ENCODE assay signal across 29 cellular contexts in the genomic region with DNA sequence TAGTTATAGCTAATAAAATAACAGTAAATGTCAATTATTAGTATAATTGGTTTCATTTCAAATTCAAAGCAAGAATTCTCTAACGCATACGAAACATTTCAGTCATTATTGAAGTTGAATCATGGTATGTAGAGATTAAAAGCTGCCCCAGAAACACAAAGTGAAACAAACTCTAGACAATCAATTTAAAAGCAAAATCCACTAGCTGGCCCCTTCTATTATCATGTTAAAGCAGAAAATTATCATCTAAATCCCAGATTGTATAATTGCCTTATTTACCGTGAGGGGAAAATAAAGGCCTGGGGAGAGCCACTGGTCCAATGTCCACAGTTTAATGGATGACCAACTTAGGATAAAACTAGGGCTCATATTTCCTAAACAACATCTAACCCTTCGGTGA.
"Had no signal": no experiment of that assay in that cellular context is flagged by ENCODE, and none has a peak within 500 bp of the region (broad histone marks: within the 10 kb centered on the region; RNA-seq: fewer than 3 reads in every experiment).

No MANE protein-coding gene starts in this region.

- H3K27me3 ChIP-seq: left lung, pancreas, suprapubic skin, tibial artery, upper lobe of right lung had no signal

- H3K27ac ChIP-seq: left lung, lower lobe of right lung, pancreas, prostate gland, skin epidermis, suprapubic skin, thoracic aorta, tibial artery, upper lobe of right lung had no signal

- DNase-seq: hypothalamus; immature natural killer cell; kidney; left colon; left lung; lower lobe of right lung; mammary epithelial cell; mesenchymal stem cell; naive B cell; natural killer cell; pancreas; posterior cingulate gyrus; retina; right cardiac atrium; stimulated activated CD4-positive, alpha-beta T cell treated with anti-CD3 and anti-CD28 coated beads, Interleukin-12 subunit alpha, Interleukin-12 subunit beta, amount 100 ng/mL, for 4 hours; stimulated activated CD4-positive, alpha-beta T cell treated with anti-CD3 and anti-CD28 coated beads, Interleukin-15, amount 100 ng/mL, for 24 hours; stimulated activated CD4-positive, alpha-beta T cell treated with anti-CD3 and anti-CD28 coated beads, Interleukin-2, amount 100 ng/mL, for 24 hours; stimulated activated CD4-positive, alpha-beta T cell treated with anti-CD3 and anti-CD28 coated beads, Interleukin-4, amount 100 ng/mL, for 1 hour; stimulated activated naive CD4-positive, alpha-beta T cell; tibial artery; trophoblast cell; upper lobe of right lung had no signal

- ATAC-seq: left colon; left lung; lower lobe of right lung; natural killer cell; pancreas; right cardiac atrium; sciatic nerve; stimulated activated effector memory CD8-positive, alpha-beta T cell treated with anti-CD3 and anti-CD28 coated beads, Interleukin-12 subunit alpha, Interleukin-12 subunit beta, amount 100 ng/mL, for 72 hours; upper lobe of right lung had no signal

- H3K4me3 ChIP-seq: left lung, lower lobe of right lung, pancreas, prostate gland, skin epidermis, suprapubic skin, thoracic aorta, tibial artery, upper lobe of right lung had no signal

- H3K4me1 Mint-ChIP-seq: immature natural killer cell; naive B cell; natural killer cell; stimulated activated effector memory CD8-positive, alpha-beta T cell treated with anti-CD3 and anti-CD28 coated beads, Interleukin-12 subunit alpha, Interleukin-12 subunit beta, amount 100 ng/mL, for 72 hours had no signal

- H3K27ac Mint-ChIP-seq: immature natural killer cell; naive B cell; natural killer cell; stimulated activated effector memory CD8-positive, alpha-beta T cell treated with anti-CD3 and anti-CD28 coated beads, Interleukin-12 subunit alpha, Interleukin-12 subunit beta, amount 100 ng/mL, for 72 hours; stimulated activated naive CD8-positive, alpha-beta T cell treated with anti-CD3 and anti-CD28 coated beads, Interleukin-15, Interleukin-2, amounts not matched to agents 100 ng/mL and 50 ng/mL, for 24 hours had no signal

- H3K4me3 Mint-ChIP-seq: immature natural killer cell; naive B cell; natural killer cell; stimulated activated effector memory CD8-positive, alpha-beta T cell treated with anti-CD3 and anti-CD28 coated beads, Interleukin-12 subunit alpha, Interleukin-12 subunit beta, amount 100 ng/mL, for 72 hours; stimulated activated naive CD8-positive, alpha-beta T cell treated with anti-CD3 and anti-CD28 coated beads, Interleukin-15, Interleukin-2, amounts not matched to agents 100 ng/mL and 50 ng/mL, for 24 hours had no signal

- H3K27me3 Mint-ChIP-seq: naive B cell; stimulated activated naive CD8-positive, alpha-beta T cell treated with anti-CD3 and anti-CD28 coated beads, Interleukin-15, Interleukin-2, amounts not matched to agents 100 ng/mL and 50 ng/mL, for 24 hours had no signal

- H3K36me3 Mint-ChIP-seq: naive B cell; natural killer cell; stimulated activated effector memory CD8-positive, alpha-beta T cell treated with anti-CD3 and anti-CD28 coated beads, Interleukin-12 subunit alpha, Interleukin-12 subunit beta, amount 100 ng/mL, for 72 hours had no signal

- H3K9me3 Mint-ChIP-seq: natural killer cell; stimulated activated naive CD8-positive, alpha-beta T cell treated with anti-CD3 and anti-CD28 coated beads, Interleukin-15, Interleukin-2, amounts not matched to agents 100 ng/mL and 50 ng/mL, for 24 hours had no signal

- H3K4me1 ChIP-seq: left lung, lower lobe of right lung, prostate gland, upper lobe of right lung had no signal

- H3K36me3 ChIP-seq: left lung, lower lobe of right lung, pancreas, prostate gland, suprapubic skin, thoracic aorta, tibial artery, upper lobe of right lung had no signal

- H3K9me3 ChIP-seq: left lung, lower lobe of right lung, pancreas, prostate gland, suprapubic skin, thoracic aorta, tibial artery, upper lobe of right lung had no signal
